Comparison of ENCODE assay signal across 8 cellular contexts in genomic region chr10:987635-987905, GRCh38. TPM values are rescaled to one million over a fixed set of nuclear protein-coding genes. Genes with fewer than 3 reads are reported as not detected.
DNase-seq lines count a peak whose midpoint lies in the region; ATAC-seq, FAIRE-seq and TF ChIP-seq lines count a peak whose summit lies in the region.

No MANE protein-coding gene starts in this region.

- ATAC-seq in HG03354 (IDR thresholded peaks at IDR 0.05; ENCODE audit: poor library complexity, severe bottlenecking, unreplicated experiment) (peak; percentile 2), GM21576 (IDR thresholded peaks at IDR 0.05; ENCODE audit: unreplicated experiment) (no peak), GM21529 (IDR thresholded peaks at IDR 0.05; ENCODE audit: unreplicated experiment) (no peak), HG02588 (IDR thresholded peaks at IDR 0.05; ENCODE audit: unreplicated experiment) (no peak)

- peak overlapping the region; percentile 98 for H3K4me3 Mint-ChIP-seq in astrocyte (ENCODE audit: unreplicated experiment)

- no peak for FAIRE-seq in astrocyte (lab: Jason Lieb, UNC)

- H3K4me1 Mint-ChIP-seq in astrocyte (ENCODE audit: low read depth, unreplicated experiment) = peaks cover 36% of the 10 kb centered on the region

- WGBS in tibial nerve, 2 donors = 1% methylated on average over 10 of the region's 10 CpGs

- DNase-seq in astrocyte (ENCODE audit: low read depth) (no peak), tibial nerve (ENCODE audit: low spot score in 2 of 2) (peak in 1 of 2 donors; percentile 8)

- H3K9ac ChIP-seq in BLaER1 = peak overlapping the region; percentile 97
- H3K9ac ChIP-seq in astrocyte (ENCODE audit: low read length) = peak overlapping the region; percentile 99

- H3K27ac Mint-ChIP-seq in astrocyte (ENCODE audit: unreplicated experiment) = peak overlapping the region; percentile 95

- no peak overlapping the region for H2AFZ ChIP-seq in astrocyte (ENCODE audit: low read depth, low read length)

- peaks cover 52% of the 10 kb centered on the region for H3K79me2 ChIP-seq in astrocyte (ENCODE audit: insufficient read depth, low read length)

- peaks cover 19% of the 10 kb centered on the region for H3K36me3 ChIP-seq in BLaER1
- H3K36me3 ChIP-seq in astrocyte (ENCODE audit: insufficient read depth, low read length) = peaks cover 10% of the 10 kb centered on the region
- H3K36me3 ChIP-seq in tibial nerve = peaks cover 0 to 4% (median 0%) of the 10 kb centered on the region in 3 donors

- peaks cover 22% of the 10 kb centered on the region for H3K36me3 Mint-ChIP-seq in astrocyte (ENCODE audit: low read depth, unreplicated experiment)

- TF ChIP-seq CTCF in astrocyte (IDR thresholded peaks at IDR 0.05; ENCODE audit: insufficient read depth, low read depth, low read length) = no peak
- TF ChIP-seq CTCF in tibial nerve (IDR thresholded peaks at IDR 0.05) = no peak

- H3K4me1 ChIP-seq in BLaER1 = peaks cover 33% of the 10 kb centered on the region
- H3K4me1 ChIP-seq in astrocyte (ENCODE audit: insufficient read depth, low read length) = peaks cover 25% of the 10 kb centered on the region
- peaks cover 0 to 41% (median 18%) of the 10 kb centered on the region in 4 donors for H3K4me1 ChIP-seq in tibial nerve

- H3K27me3 Mint-ChIP-seq in astrocyte (ENCODE audit: low read depth, unreplicated experiment) = no peaks in the 10 kb centered on the region

- H3K4me2 ChIP-seq in BLaER1 (peak overlapping the region; percentile 91), astrocyte (ENCODE audit: low read length) (peak overlapping the region; percentile 92)

- peaks cover 41% of the 10 kb centered on the region for H4K20me1 ChIP-seq in BLaER1
- peaks cover 27% of the 10 kb centered on the region for H4K20me1 ChIP-seq in astrocyte (ENCODE audit: insufficient read depth, low read length)

- H3K9me3 ChIP-seq in BLaER1 = no peaks in the 10 kb centered on the region
- no peaks in the 10 kb centered on the region for H3K9me3 ChIP-seq in astrocyte (ENCODE audit: insufficient read depth, low read depth, low read length)
- no peaks in the 10 kb centered on the region for H3K9me3 ChIP-seq in tibial nerve

- H3K4me3 ChIP-seq in BLaER1 (peak overlapping the region; percentile 95), astrocyte (ENCODE audit: insufficient read depth, low read depth, low read length) (peak overlapping the region; percentile 99), tibial nerve (peak overlapping the region; percentile 70 to 94 (median 86))

- no peak for TF ChIP-seq EP300 in tibial nerve (IDR thresholded peaks at IDR 0.05)

- H3K9me3 Mint-ChIP-seq in astrocyte (ENCODE audit: unreplicated experiment) = no peaks in the 10 kb centered on the region

- H3K27me3 ChIP-seq in BLaER1 (no peaks in the 10 kb centered on the region), astrocyte (ENCODE audit: insufficient read depth, low read length) (no peaks in the 10 kb centered on the region), layer of hippocampus (ENCODE audit: control insufficient read depth, insufficient read depth, low read length) (no peaks in the 10 kb centered on the region), tibial nerve (no peaks in the 10 kb centered on the region)

- H3K27ac ChIP-seq in BLaER1 (peak overlapping the region; percentile 96), astrocyte (ENCODE audit: low read depth, low read length) (peak overlapping the region; percentile 97), layer of hippocampus (ENCODE audit: low read depth, low read length) (peak overlapping the region; percentile 81), tibial nerve (peak overlapping the region; percentile 81 to 96 (median 92))

- no peak for TF ChIP-seq POLR2A in tibial nerve (IDR thresholded peaks at IDR 0.05)

RNA-seq across cellular contexts. Expression of gene GTPBP4, which starts 0.7 kb away (rescaled TPM):
- total RNA-seq in astrocyte (101 and 106 TPM in 2 replicates), tibial nerve (10 to 100 TPM; 19.0 to 45.0 (median 33.9) TPM)

RNA-seq across cellular contexts. Expression of gene IDI2, which starts 38.1 kb away (rescaled TPM):
- total RNA-seq in astrocyte (not detected in 2 replicates), tibial nerve (under 1 TPM in 1 of 4 donors, not detected in 3; 0.30 TPM)

RNA-seq across cellular contexts. Expression of gene LARP4B, which starts 56.1 kb away (rescaled TPM):
- 97.3 and 101 TPM in 2 replicates for total RNA-seq in astrocyte
- 10 to 100 TPM; 50.2 to 64.7 (median 58.6) TPM for total RNA-seq in tibial nerve
